In genomic region chr15:82951472-82952155, GRCh38 we compare ENCODE assay signal across 8 cellular contexts. TPM values are rescaled to one million over a fixed set of nuclear protein-coding genes. Genes with fewer than 3 reads are reported as not detected.
DNase-seq lines count a peak whose midpoint lies in the region; ATAC-seq and TF ChIP-seq lines count a peak whose summit lies in the region.

No MANE protein-coding gene starts in this region.

- peak overlapping the region; percentile 67 for H3K4me3 Mint-ChIP-seq in activated naive CD8-positive, alpha-beta T cell treated with anti-CD3 and anti-CD28 coated beads for 36 hours

- H3K27ac ChIP-seq in left ventricle myocardium inferior (replicated peaks) (peak overlapping the region; percentile 81), left lung (no peak overlapping the region), upper lobe of right lung (peak overlapping the region; percentile 17)

- peaks cover 14% of the 10 kb centered on the region for H3K27me3 ChIP-seq in left ventricle myocardium inferior (ENCODE audit: low read depth)
- H3K27me3 ChIP-seq in left lung, result peaks cover 0 to 42% of the 10 kb centered on the region in 2 donors
- peaks cover 8% of the 10 kb centered on the region for H3K27me3 ChIP-seq in upper lobe of right lung

- no peak for ATAC-seq in Right ventricle myocardium inferior
- peak; percentile 54 for ATAC-seq in left lung
- peak; percentile 3 for ATAC-seq in upper lobe of right lung
- no peak for ATAC-seq in GM21529 (IDR thresholded peaks at IDR 0.05; ENCODE audit: unreplicated experiment)

- peaks cover 1% of the 10 kb centered on the region for H3K36me3 Mint-ChIP-seq in activated naive CD8-positive, alpha-beta T cell treated with anti-CD3 and anti-CD28 coated beads for 36 hours

- DNase-seq in left ventricle myocardium inferior (no peak), Right ventricle myocardium inferior (ENCODE audit: missing footprints) (no peak), left lung (no peak), upper lobe of right lung (no peak), GM19240 (ENCODE audit: insufficient read length, low spot score) (no peak), ecto neural progenitor cell (ENCODE audit: low spot score) (no peak)
- DNase-seq in activated naive CD8-positive, alpha-beta T cell treated with anti-CD3 and anti-CD28 coated beads for 36 hours, result no peak

- H3K27ac Mint-ChIP-seq in activated naive CD8-positive, alpha-beta T cell treated with anti-CD3 and anti-CD28 coated beads for 36 hours, result no peak overlapping the region

- H3K27me3 Mint-ChIP-seq in activated naive CD8-positive, alpha-beta T cell treated with anti-CD3 and anti-CD28 coated beads for 36 hours, result peaks cover 6% of the 10 kb centered on the region

- H3K4me1 ChIP-seq in left ventricle myocardium inferior (peaks cover 24% of the 10 kb centered on the region), left lung (peaks cover 0 to 11% of the 10 kb centered on the region in 2 donors), upper lobe of right lung (peaks cover 12% of the 10 kb centered on the region)

- intact Hi-C loops in left ventricle myocardium inferior (cut with micrococcal nuclease), result no loop called here
- intact Hi-C loops in Right ventricle myocardium inferior (cut with DNase I), result no loop called here
- intact Hi-C loops in left lung (cut with DNase I), result no loop called here
- intact Hi-C loops in upper lobe of right lung (cut with DNase I), result no loop called here

- H3K9me3 Mint-ChIP-seq in activated naive CD8-positive, alpha-beta T cell treated with anti-CD3 and anti-CD28 coated beads for 36 hours, result no peaks in the 10 kb centered on the region

- no peak for TF ChIP-seq CTCF in left ventricle myocardium inferior (IDR thresholded peaks at IDR 0.05; ENCODE audit: borderline replicate concordance)
- no peak for TF ChIP-seq CTCF in left lung (IDR thresholded peaks at IDR 0.05)
- no peak for TF ChIP-seq CTCF in upper lobe of right lung (IDR thresholded peaks at IDR 0.05)

- peaks cover 5% of the 10 kb centered on the region for H3K4me1 Mint-ChIP-seq in activated naive CD8-positive, alpha-beta T cell treated with anti-CD3 and anti-CD28 coated beads for 36 hours

- H3K36me3 ChIP-seq in left ventricle myocardium inferior (no peaks in the 10 kb centered on the region), left lung (no peaks in the 10 kb centered on the region), upper lobe of right lung (no peaks in the 10 kb centered on the region)

- H3K4me3 ChIP-seq in left ventricle myocardium inferior (peak overlapping the region; percentile 73), left lung (peak overlapping the region; percentile 34 to 50), upper lobe of right lung (peak overlapping the region; percentile 56)

- no peaks in the 10 kb centered on the region for H3K9me3 ChIP-seq in left ventricle myocardium inferior (replicated peaks)
- H3K9me3 ChIP-seq in left lung, result no peaks in the 10 kb centered on the region
- no peaks in the 10 kb centered on the region for H3K9me3 ChIP-seq in upper lobe of right lung

RNA-seq across cellular contexts. Expression of gene HOMER2, which starts 0.9 kb away (rescaled TPM):
- total RNA-seq in left ventricle myocardium inferior (48.5 TPM), Right ventricle myocardium inferior (53.7 TPM), left lung (10 to 100 TPM; 17.3 to 18.8 TPM), upper lobe of right lung (16.4 TPM)
- total RNA-seq in activated naive CD8-positive, alpha-beta T cell treated with anti-CD3 and anti-CD28 coated beads for 36 hours, result 1 to 10 TPM; 3.1 to 3.3 TPM

RNA-seq across cellular contexts. Expression of gene RAMAC, which starts 34.4 kb away (rescaled TPM):
- 13.9 TPM for total RNA-seq in left ventricle myocardium inferior
- total RNA-seq in Right ventricle myocardium inferior, result 12.8 TPM
- 10 to 100 TPM; 24.9 to 28.4 TPM for total RNA-seq in activated naive CD8-positive, alpha-beta T cell treated with anti-CD3 and anti-CD28 coated beads for 36 hours
- total RNA-seq in left lung, result 10 to 100 TPM; 17.2 to 19.2 TPM
- total RNA-seq in upper lobe of right lung, result 15.4 TPM

RNA-seq across cellular contexts. Expression of gene C15orf40, which starts 59.8 kb away (rescaled TPM):
- 10.4 TPM for total RNA-seq in left ventricle myocardium inferior
- 11.1 TPM for total RNA-seq in Right ventricle myocardium inferior
- 10 to 100 TPM; 27.1 to 30.2 TPM for total RNA-seq in activated naive CD8-positive, alpha-beta T cell treated with anti-CD3 and anti-CD28 coated beads for 36 hours
- total RNA-seq in left lung, result 10 to 100 TPM; 13.0 to 20.2 TPM
- total RNA-seq in upper lobe of right lung, result 23.0 TPM

Comparison
In these comparisons a context has a peak if more than half of its experiments do, and no peak if none do; other contexts are left out.
1. H3K27ac ChIP-seq: peak in left ventricle myocardium inferior (single experiment) and upper lobe of right lung (single experiment); none in left lung (0 of 2).
2. ATAC-seq: peak in left lung (single experiment) and upper lobe of right lung (single experiment); none in Right ventricle myocardium inferior (single experiment) and GM21529 (single experiment).
3. Peak in every context shown above with its lines, with median percentiles within 50 percentile points of each other: H3K4me3 ChIP-seq.